ENCODE assay signal across 19 cellular contexts in genomic region chr2:37842732-37843353, GRCh38.
DNase-seq lines count a peak whose midpoint lies in the region; ATAC-seq and TF ChIP-seq lines count a peak whose summit lies in the region.
"Had no signal": no experiment of that assay in that cellular context is flagged by ENCODE, and none has a peak within 500 bp of the region (broad histone marks: within the 10 kb centered on the region; RNA-seq: fewer than 3 reads in every experiment).

No MANE protein-coding gene starts in this region.

- in situ Hi-C loops in GM23248 (cut with MboI) = loop anchor here (25.0 kb wide), 1 partner anchor 431 kb away; no protein-coding TSS in a partner anchor

- no peaks in the 10 kb centered on the region for H3K27me3 ChIP-seq in GM23248 (replicated peaks; ENCODE audit: insufficient read depth)
- no peaks in the 10 kb centered on the region for H3K27me3 ChIP-seq in adipocyte (replicated peaks; ENCODE audit: control insufficient read depth, insufficient read depth, low read length)
- H3K27me3 ChIP-seq in mesenchymal stem cell (ENCODE audit: control insufficient read depth in 1 of 2, insufficient read depth in 1 of 2, low read length in 2 of 2) = no peaks in the 10 kb centered on the region
- H3K27me3 ChIP-seq in dorsolateral prefrontal cortex = peaks cover 0 to 2% (median 0%) of the 10 kb centered on the region in 45 donors

- no peak for DNase-seq in GM23248
- DNase-seq in adipocyte (ENCODE audit: low read depth) = no peak
- no peak for DNase-seq in mesenchymal stem cell
- DNase-seq in stimulated activated naive B cell treated with anti-CD40 and anti-IgM and Interleukin-4, amounts not matched to agents 10 μg/mL and 1 μg/mL and 100 μg/mL, for 72 hours = no peak
- DNase-seq in dorsolateral prefrontal cortex = no peak
- DNase-seq in T-helper 2 cell treated with Interferon-gamma antibody and Interleukin-4, amounts not matched to agents 5 μg/mL and 100 μg/mL, for 36 hours (ENCODE audit: low spot score) = no peak
- DNase-seq in SKM-1 (lab: John Stamatoyannopoulos, UW; ENCODE audit: unreplicated experiment) = no peak
- DNase-seq: Calu3; DMS153; GOT3; Karpas-422; NCI-H1092 treated with DMSO at 0.1 percent for 48 hours; NCI-H1436; NCI-H187 treated with DMSO at 0.1 percent for 48 hours; NCI-H2107; NCI-H524 treated with DMSO at 0.1 percent for 48 hours; NCI-H82; NK-92 treated with Interleukin-12 subunit alpha and Interleukin-12 subunit beta, amount 100 ng/mL, for 24 hours; PC-3 had no signal

- H3K36me3 ChIP-seq in GM23248 (ENCODE audit: low read depth) (no peaks in the 10 kb centered on the region), adipocyte (ENCODE audit: control insufficient read depth, insufficient read depth, low read length, severe bottlenecking) (no peaks in the 10 kb centered on the region), mesenchymal stem cell (ENCODE audit: control insufficient read depth in 1 of 2, insufficient read depth in 2 of 2, low read depth in 1 of 2, low read length in 2 of 2) (no peaks in the 10 kb centered on the region)

- no peak overlapping the region for H3K4me3 Mint-ChIP-seq in stimulated activated naive B cell treated with anti-CD40 and anti-IgM and Interleukin-4, amounts not matched to agents 10 μg/mL and 1 μg/mL and 100 μg/mL, for 72 hours
- no peak overlapping the region for H3K4me3 Mint-ChIP-seq in T-helper 2 cell treated with Interferon-gamma antibody and Interleukin-4, amounts not matched to agents 5 μg/mL and 100 μg/mL, for 36 hours

- no peak overlapping the region for H2AK5ac ChIP-seq in mesenchymal stem cell (ENCODE audit: low read length, severe bottlenecking)

- no peak for TF ChIP-seq CTCF in dorsolateral prefrontal cortex (IDR thresholded peaks at IDR 0.05 in 54 of 56, conservative IDR thresholded peaks at IDR 0.05 in 2 of 56; ENCODE audit: low read depth in 1 of 56, partially characterized antibody in 56 of 56)

- H3K4me2 ChIP-seq in GM23248 (ENCODE audit: unreplicated experiment) = peak overlapping the region; percentile 18
- H3K4me2 ChIP-seq in mesenchymal stem cell (ENCODE audit: low read length, poor library complexity, severe bottlenecking) = no peak overlapping the region

- no peaks in the 10 kb centered on the region for H3K79me1 ChIP-seq in mesenchymal stem cell (replicated peaks; ENCODE audit: low read length, poor library complexity, severe bottlenecking)

- no peak overlapping the region for H4K91ac ChIP-seq in mesenchymal stem cell (ENCODE audit: low read length)

- H3K23ac ChIP-seq in mesenchymal stem cell (ENCODE audit: low read length in 2 of 2) = no peak overlapping the region

- no peak overlapping the region for H3K18ac ChIP-seq in mesenchymal stem cell (ENCODE audit: low read depth in 1 of 2, low read length in 2 of 2)

- H4K20me1 ChIP-seq in GM23248 (ENCODE audit: insufficient read depth) = no peaks in the 10 kb centered on the region

- no peak overlapping the region for H2BK5ac ChIP-seq in mesenchymal stem cell (ENCODE audit: low read depth, low read length, poor library complexity, severe bottlenecking)

- H2AFZ ChIP-seq in GM23248 (no peak overlapping the region), mesenchymal stem cell (ENCODE audit: low read depth, low read length) (no peak overlapping the region)

- H2BK15ac ChIP-seq in mesenchymal stem cell (ENCODE audit: low read depth, poor library complexity, severe bottlenecking) = no peak overlapping the region

- H3K4me3 ChIP-seq in GM23248 (no peak overlapping the region), adipocyte (ENCODE audit: low read length) (no peak overlapping the region), mesenchymal stem cell (ENCODE audit: insufficient read depth in 1 of 2, low read depth in 1 of 2, low read length in 2 of 2) (no peak overlapping the region), dorsolateral prefrontal cortex (no peak overlapping the region)

- ATAC-seq in stimulated activated naive B cell treated with anti-CD40 and anti-IgM and Interleukin-4, amounts not matched to agents 10 μg/mL and 1 μg/mL and 100 μg/mL, for 72 hours (replicated peaks) = peak; percentile 39 to 67
- ATAC-seq: PC-3 had no signal

- H2BK12ac ChIP-seq in mesenchymal stem cell (ENCODE audit: low read length in 2 of 2) = peak overlapping the region in 1 of 2 experiments; percentile 67

- H3K4me1 ChIP-seq in GM23248 (ENCODE audit: insufficient read depth) (peaks cover 18% of the 10 kb centered on the region), adipocyte (ENCODE audit: control insufficient read depth, insufficient read depth, low read length) (peaks cover 9% of the 10 kb centered on the region), mesenchymal stem cell (ENCODE audit: control insufficient read depth, insufficient read depth, low read depth, low read length) (no peaks in the 10 kb centered on the region)

- H3F3A ChIP-seq in GM23248 (ENCODE audit: insufficient read depth) = peaks cover 19% of the 10 kb centered on the region

- no peaks in the 10 kb centered on the region for H3K36me3 Mint-ChIP-seq in stimulated activated naive B cell treated with anti-CD40 and anti-IgM and Interleukin-4, amounts not matched to agents 10 μg/mL and 1 μg/mL and 100 μg/mL, for 72 hours
- no peaks in the 10 kb centered on the region for H3K36me3 Mint-ChIP-seq in T-helper 2 cell treated with Interferon-gamma antibody and Interleukin-4, amounts not matched to agents 5 μg/mL and 100 μg/mL, for 36 hours (ENCODE audit: low read depth)

- no peak overlapping the region for H3K14ac ChIP-seq in mesenchymal stem cell (ENCODE audit: low read length in 2 of 2)

- H3K27ac ChIP-seq in GM23248 (peak overlapping the region; percentile 51), mesenchymal stem cell (ENCODE audit: low read length, poor library complexity, severe bottlenecking) (no peak overlapping the region), dorsolateral prefrontal cortex (no peak overlapping the region)

- H3K79me2 ChIP-seq in GM23248 (ENCODE audit: insufficient read depth) = no peaks in the 10 kb centered on the region

- no peak overlapping the region for H2BK120ac ChIP-seq in mesenchymal stem cell (ENCODE audit: low read depth, low read length)

- no peak overlapping the region for H3K27ac Mint-ChIP-seq in stimulated activated naive B cell treated with anti-CD40 and anti-IgM and Interleukin-4, amounts not matched to agents 10 μg/mL and 1 μg/mL and 100 μg/mL, for 72 hours
- H3K27ac Mint-ChIP-seq in T-helper 2 cell treated with Interferon-gamma antibody and Interleukin-4, amounts not matched to agents 5 μg/mL and 100 μg/mL, for 36 hours = no peak overlapping the region

- H3K9ac ChIP-seq in GM23248 (no peak overlapping the region), adipocyte (ENCODE audit: low read length) (peak overlapping the region; percentile 15), mesenchymal stem cell (ENCODE audit: low read length) (peak overlapping the region; percentile 3)

- H3K9me3 ChIP-seq in GM23248 (ENCODE audit: low read depth) (no peaks in the 10 kb centered on the region), adipocyte (ENCODE audit: control insufficient read depth, low read length) (no peaks in the 10 kb centered on the region), mesenchymal stem cell (ENCODE audit: control insufficient read depth, low read length) (no peaks in the 10 kb centered on the region)

- H3K9me2 ChIP-seq in GM23248 (ENCODE audit: insufficient read depth) = no peaks in the 10 kb centered on the region

- H3K4ac ChIP-seq in mesenchymal stem cell (ENCODE audit: low read depth in 1 of 2, low read length in 2 of 2) = no peak overlapping the region

- H3K4me1 Mint-ChIP-seq in stimulated activated naive B cell treated with anti-CD40 and anti-IgM and Interleukin-4, amounts not matched to agents 10 μg/mL and 1 μg/mL and 100 μg/mL, for 72 hours = peaks cover 7 to 9% of the 10 kb centered on the region in 2 donors
- H3K4me1 Mint-ChIP-seq in T-helper 2 cell treated with Interferon-gamma antibody and Interleukin-4, amounts not matched to agents 5 μg/mL and 100 μg/mL, for 36 hours (ENCODE audit: low read depth) = no peaks in the 10 kb centered on the region

- no peaks in the 10 kb centered on the region for H3K9me3 Mint-ChIP-seq in stimulated activated naive B cell treated with anti-CD40 and anti-IgM and Interleukin-4, amounts not matched to agents 10 μg/mL and 1 μg/mL and 100 μg/mL, for 72 hours
- no peaks in the 10 kb centered on the region for H3K9me3 Mint-ChIP-seq in T-helper 2 cell treated with Interferon-gamma antibody and Interleukin-4, amounts not matched to agents 5 μg/mL and 100 μg/mL, for 36 hours

- intact Hi-C loops in dorsolateral prefrontal cortex (cut with DNase I) = no loop called here

- peaks cover 0 to 7% of the 10 kb centered on the region in 2 donors for H3K27me3 Mint-ChIP-seq in stimulated activated naive B cell treated with anti-CD40 and anti-IgM and Interleukin-4, amounts not matched to agents 10 μg/mL and 1 μg/mL and 100 μg/mL, for 72 hours
- H3K27me3 Mint-ChIP-seq in T-helper 2 cell treated with Interferon-gamma antibody and Interleukin-4, amounts not matched to agents 5 μg/mL and 100 μg/mL, for 36 hours (ENCODE audit: low read depth) = peaks cover 22% of the 10 kb centered on the region

- no peak overlapping the region for H4K8ac ChIP-seq in mesenchymal stem cell (ENCODE audit: low read length)
